In genomic region chr3:9377981-9378380, GRCh38 we compare ENCODE assay signal across 23 cellular contexts.
"Had no signal": no experiment of that assay in that cellular context is flagged by ENCODE, and none has a peak within 500 bp of the region (broad histone marks: within the 10 kb centered on the region; RNA-seq: fewer than 3 reads in every experiment).

No MANE protein-coding gene starts in this region.

- H3K4me1 ChIP-seq: breast epithelium, lower lobe of right lung, thyroid gland had no signal

- H3K36me3 ChIP-seq: ovary had no signal

- H3K4me3 Mint-ChIP-seq: activated B cell treated with CpG ODN at 0.5 μM for 24 hours; activated CD4-positive, alpha-beta T cell treated with anti-CD3 and anti-CD28 coated beads for 36 hours; activated CD8-positive, alpha-beta T cell treated with anti-CD3 and anti-CD28 coated beads for 36 hours; activated naive CD4-positive, alpha-beta T cell treated with anti-CD3 and anti-CD28 coated beads, Interleukin-2, amount 50 U/mL, for 24 hours; activated T-cell treated with anti-CD3 and anti-CD28 coated beads, Interleukin-2, amount 50 U/mL, for 4 hours; central memory CD8-positive, alpha-beta T cell; naive thymus-derived CD8-positive, alpha-beta T cell had no signal

- DNase-seq: activated B cell treated with CpG ODN at 0.5 μM for 24 hours; activated CD4-positive, alpha-beta T cell treated with anti-CD3 and anti-CD28 coated beads for 36 hours; activated CD8-positive, alpha-beta T cell treated with anti-CD3 and anti-CD28 coated beads for 36 hours; activated effector memory CD4-positive, alpha-beta T cell treated with Interleukin-2 at 50 U/mL for 16 hours; activated T-cell treated with anti-CD3 and anti-CD28 coated beads, Interleukin-2, amount 50 U/mL, for 4 hours; effector memory CD4-positive, alpha-beta T cell; foreskin melanocyte; kidney; lower lobe of right lung; naive thymus-derived CD8-positive, alpha-beta T cell; ovary; psoas muscle; right cardiac atrium; stimulated activated CD4-positive, alpha-beta T cell treated with anti-CD3 and anti-CD28 coated beads, Interleukin-4, amount 100 ng/mL, for 24 hours; stimulated activated naive CD8-positive, alpha-beta T cell treated with anti-CD3 and anti-CD28 coated beads, Interleukin-15, Interleukin-2, amounts not matched to agents 100 U/mL and 50 U/mL, for 24 hours; T1000; thyroid gland had no signal

- H3K4me3 ChIP-seq: breast epithelium, lower lobe of right lung, ovary, psoas muscle, thyroid gland had no signal

- H3K27me3 ChIP-seq: breast epithelium, ovary, thyroid gland had no signal

- H3K9me3 Mint-ChIP-seq: activated B cell treated with CpG ODN at 0.5 μM for 24 hours; activated CD8-positive, alpha-beta T cell treated with anti-CD3 and anti-CD28 coated beads for 36 hours; activated naive CD4-positive, alpha-beta T cell treated with anti-CD3 and anti-CD28 coated beads, Interleukin-2, amount 50 U/mL, for 24 hours; activated T-cell treated with anti-CD3 and anti-CD28 coated beads, Interleukin-2, amount 50 U/mL, for 4 hours; central memory CD8-positive, alpha-beta T cell; naive thymus-derived CD8-positive, alpha-beta T cell had no signal

- H3K9me3 ChIP-seq: breast epithelium, lower lobe of right lung, ovary, psoas muscle, thyroid gland had no signal

- H3K27ac Mint-ChIP-seq: activated B cell treated with CpG ODN at 0.5 μM for 24 hours; activated CD4-positive, alpha-beta T cell treated with anti-CD3 and anti-CD28 coated beads for 36 hours; activated naive CD4-positive, alpha-beta T cell treated with anti-CD3 and anti-CD28 coated beads, Interleukin-2, amount 50 U/mL, for 24 hours had no signal

- ATAC-seq: activated CD4-positive, alpha-beta T cell treated with anti-CD3 and anti-CD28 coated beads for 36 hours; activated CD8-positive, alpha-beta T cell treated with anti-CD3 and anti-CD28 coated beads for 36 hours; activated T-cell treated with anti-CD3 and anti-CD28 coated beads, Interleukin-2, amount 50 U/mL, for 4 hours; esophagus mucosa; lower lobe of right lung; naive thymus-derived CD8-positive, alpha-beta T cell; psoas muscle; right cardiac atrium; stimulated activated naive CD8-positive, alpha-beta T cell treated with anti-CD3 and anti-CD28 coated beads, Interleukin-15, Interleukin-2, amounts not matched to agents 100 U/mL and 50 U/mL, for 24 hours had no signal

- H3K27ac ChIP-seq: breast epithelium, lower lobe of right lung, ovary, psoas muscle, thyroid gland had no signal

- H3K27me3 Mint-ChIP-seq: activated B cell treated with CpG ODN at 0.5 μM for 24 hours; activated CD4-positive, alpha-beta T cell treated with anti-CD3 and anti-CD28 coated beads for 36 hours; activated CD8-positive, alpha-beta T cell treated with anti-CD3 and anti-CD28 coated beads for 36 hours; activated naive CD4-positive, alpha-beta T cell treated with anti-CD3 and anti-CD28 coated beads, Interleukin-2, amount 50 U/mL, for 24 hours; central memory CD8-positive, alpha-beta T cell; naive thymus-derived CD8-positive, alpha-beta T cell had no signal

- FAIRE-seq: colon, endothelial cell of umbilical vein, kidney had no signal
